ENCODE assay signal across 13 cellular contexts in the genomic region with DNA sequence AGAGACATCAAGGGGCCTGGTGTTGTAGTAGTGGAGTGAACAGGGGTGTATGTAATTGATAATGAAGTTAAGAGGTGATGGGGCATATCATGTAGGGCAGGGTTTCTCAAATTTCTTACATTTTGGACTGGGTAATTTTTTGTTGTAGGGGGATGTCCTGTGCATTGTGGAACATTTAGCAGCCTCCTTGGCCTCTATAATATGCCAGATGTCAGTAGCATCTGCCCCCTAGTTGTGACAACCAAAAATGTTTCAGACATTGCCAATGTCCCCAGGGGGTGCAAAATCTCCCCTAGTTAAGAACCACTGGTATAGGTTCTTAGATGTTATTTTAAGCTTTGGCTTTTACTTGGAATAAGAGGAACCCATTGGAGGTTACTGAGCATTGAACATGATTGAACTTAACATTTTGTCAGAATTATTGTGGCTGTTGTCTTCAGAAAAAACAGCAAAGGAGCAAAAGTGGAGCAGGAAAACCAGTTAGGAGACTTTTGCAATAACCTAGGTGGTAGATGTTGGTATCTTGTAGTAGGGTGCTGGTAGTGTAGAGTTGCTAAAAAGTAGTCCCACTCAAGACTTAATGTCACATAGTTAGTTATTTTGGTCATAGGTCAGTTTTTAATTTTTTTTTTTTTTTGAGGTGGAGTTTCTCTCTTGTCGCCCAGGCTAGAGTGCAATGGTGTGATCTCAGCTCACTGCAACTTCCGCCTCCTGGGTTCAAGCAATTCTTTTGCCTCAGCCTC. TPM values are rescaled to one million over a fixed set of nuclear protein-coding genes. Genes with fewer than 3 reads are reported as not detected.
A peak's percentile ranks its signal among the peaks of the same experiment; 100 is the strongest.
DNase-seq lines count a peak whose midpoint lies in the region; ATAC-seq and TF ChIP-seq lines count a peak whose summit lies in the region.
"Had no signal": no experiment of that assay in that cellular context is flagged by ENCODE, and none has a peak within 500 bp of the region (broad histone marks: within the 10 kb centered on the region; RNA-seq: fewer than 3 reads in every experiment).

No MANE protein-coding gene starts in this region.

- no peak overlapping the region for H3K4me3 ChIP-seq in prostate gland
- H3K4me3 ChIP-seq in CD4-positive, alpha-beta memory T cell (ENCODE audit: low read length in 2 of 2): no peak overlapping the region
- H3K4me3 ChIP-seq: heart right ventricle had no signal

- H3K27ac Mint-ChIP-seq in effector memory CD8-positive, alpha-beta T cell: peak overlapping the region in 1 of 2 donors; percentile 36
- peak overlapping the region in 2 of 7 donors; percentile 55 to 57 for H3K27ac Mint-ChIP-seq in CD4-positive, alpha-beta memory T cell

- no peak for TF ChIP-seq POLR2A in prostate gland (IDR thresholded peaks at IDR 0.05)

- H3K9me3 ChIP-seq in prostate gland: no peaks in the 10 kb centered on the region
- H3K9me3 ChIP-seq in CD4-positive, alpha-beta memory T cell (ENCODE audit: control insufficient read depth in 1 of 2, low read length in 2 of 2): no peaks in the 10 kb centered on the region
- H3K9me3 ChIP-seq: heart right ventricle had no signal

- WGBS in prostate gland: 93% methylated on average over 2 of the region's 2 CpGs

- no peaks in the 10 kb centered on the region for H3K36me3 ChIP-seq in prostate gland
- peaks cover 3% of the 10 kb centered on the region for H3K36me3 ChIP-seq in CD4-positive, alpha-beta memory T cell (ENCODE audit: insufficient read depth, low read length)

- peaks cover 11% of the 10 kb centered on the region for H3K4me1 ChIP-seq in prostate gland (replicated peaks)
- peaks cover 45% of the 10 kb centered on the region for H3K4me1 ChIP-seq in CD4-positive, alpha-beta memory T cell (ENCODE audit: insufficient read depth, low read length)

- in situ Hi-C loops in GM13977 (cut with MboI; ENCODE audit: low pct_unique_long_range_greater_than_20kb, low sequenced_read_pairs, unreplicated experiment): no loop called here

- POLR2A ChIA-PET in CD4-positive, alpha-beta memory T cell (lab: Charles Lee; ENCODE audit: partially characterized antibody): no interaction called here

- peaks cover 22% of the 10 kb centered on the region for H3K36me3 Mint-ChIP-seq in effector memory CD8-positive, alpha-beta T cell (ENCODE audit: insufficient read depth)
- peaks cover 25 to 26% of the 10 kb centered on the region in 2 donors for H3K36me3 Mint-ChIP-seq in CD4-positive, alpha-beta memory T cell

- DNase-seq in CD1c-positive myeloid dendritic cell (ENCODE audit: extremely low spot score) (peak; percentile 8), GM13977 (ENCODE audit: low spot score) (no peak), NAMALWA (ENCODE audit: low spot score) (peak; percentile 48), prostate gland (ENCODE audit: low spot score) (no peak), head of caudate nucleus (no peak), cerebellar cortex (ENCODE audit: low spot score) (no peak)
- no peak for DNase-seq in effector memory CD8-positive, alpha-beta T cell
- DNase-seq in CD4-positive, alpha-beta memory T cell: no peak
- DNase-seq: amygdala, C1 segment of cervical spinal cord, heart right ventricle, mesenchymal stem cell, NCI-H526 treated with DMSO at 0.1 percent for 48 hours had no signal

- H3K27me3 Mint-ChIP-seq in effector memory CD8-positive, alpha-beta T cell: no peaks in the 10 kb centered on the region
- H3K27me3 Mint-ChIP-seq in CD4-positive, alpha-beta memory T cell: no peaks in the 10 kb centered on the region

- TF ChIP-seq CTCF in GM13977 (IDR thresholded peaks at IDR 0.05; ENCODE audit: extremely low read depth, insufficient read depth, missing control alignments) (peak; percentile 15), prostate gland (IDR thresholded peaks at IDR 0.05) (no peak)

- intact Hi-C loops in prostate gland (cut with DNase I): no loop called here
- intact Hi-C loops in head of caudate nucleus (cut with DNase I): no loop called here
- intact Hi-C loops in CD4-positive, alpha-beta memory T cell (cut with micrococcal nuclease): no loop called here

- no peaks in the 10 kb centered on the region for H3K9me3 Mint-ChIP-seq in effector memory CD8-positive, alpha-beta T cell
- no peaks in the 10 kb centered on the region for H3K9me3 Mint-ChIP-seq in CD4-positive, alpha-beta memory T cell

- CTCF ChIA-PET in CD4-positive, alpha-beta memory T cell (lab: Charles Lee; ENCODE audit: partially characterized antibody): no interaction called here

- no peak overlapping the region for H3K27ac ChIP-seq in prostate gland
- no peak overlapping the region for H3K27ac ChIP-seq in CD4-positive, alpha-beta memory T cell (ENCODE audit: low read depth, low read length)
- H3K27ac ChIP-seq: heart right ventricle had no signal

- H3K4me1 Mint-ChIP-seq in effector memory CD8-positive, alpha-beta T cell (ENCODE audit: low read depth in 2 of 2): peaks cover 30 to 54% of the 10 kb centered on the region in 2 donors
- peaks cover 33 to 52% (median 43%) of the 10 kb centered on the region in 4 donors for H3K4me1 Mint-ChIP-seq in CD4-positive, alpha-beta memory T cell

- H3K27me3 ChIP-seq in prostate gland (replicated peaks; ENCODE audit: insufficient read depth): no peaks in the 10 kb centered on the region
- H3K27me3 ChIP-seq in CD4-positive, alpha-beta memory T cell (ENCODE audit: insufficient read depth, low read length): no peaks in the 10 kb centered on the region
- H3K27me3 ChIP-seq: heart right ventricle had no signal

- H3K4me3 Mint-ChIP-seq in effector memory CD8-positive, alpha-beta T cell: no peak overlapping the region
- H3K4me3 Mint-ChIP-seq in CD4-positive, alpha-beta memory T cell: peak overlapping the region in 1 of 8 donors; percentile 14

- ATAC-seq in effector memory CD8-positive, alpha-beta T cell (replicated peaks): peak; percentile 68

RNA-seq across cellular contexts. Expression of gene ZNF326, which starts 6.2 kb away (rescaled TPM):
- 10 to 100 TPM; 10.6 to 16.5 TPM for total RNA-seq in prostate gland
- total RNA-seq in CD4-positive, alpha-beta memory T cell: 10 to 100 TPM; 17.4 to 20.6 TPM
- 1 to 10 TPM; 2.1 to 4.3 TPM for polyA plus RNA-seq in CD4-positive, alpha-beta memory T cell

Comparison
In these comparisons a context has a peak if more than half of its experiments do, and no peak if none do; other contexts are left out.
1. DNase-seq: peak in CD1c-positive myeloid dendritic cell (single experiment) and NAMALWA (single experiment); none in GM13977 (single experiment), effector memory CD8-positive, alpha-beta T cell (0 of 3), prostate gland (single experiment), head of caudate nucleus (0 of 42), CD4-positive, alpha-beta memory T cell (0 of 5) and cerebellar cortex (single experiment).